17 cellular contexts compared by ENCODE assay signal in the genomic region with DNA sequence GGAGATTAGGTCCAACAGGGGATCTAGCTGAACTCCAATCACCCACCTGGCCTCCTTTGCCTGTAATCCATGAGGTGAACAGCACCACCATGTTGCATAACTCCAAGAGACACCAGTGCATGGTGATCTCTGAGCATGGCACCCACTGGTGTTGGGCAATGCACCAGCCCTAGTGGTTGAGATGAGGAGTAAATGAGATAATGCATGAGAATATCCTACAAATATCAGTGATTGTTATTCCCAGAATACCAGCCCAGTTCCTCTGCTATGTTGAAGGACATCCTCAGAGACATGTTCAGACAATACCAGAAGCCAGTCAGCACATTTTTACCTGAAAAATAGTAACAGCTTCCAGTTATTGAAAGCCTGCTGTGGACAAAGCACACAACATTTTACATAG. TPM values are rescaled to one million over a fixed set of nuclear protein-coding genes. Genes with fewer than 3 reads are reported as not detected.
A peak's percentile ranks its signal among the peaks of the same experiment; 100 is the strongest.
DNase-seq lines count a peak whose midpoint lies in the region; ATAC-seq and TF ChIP-seq lines count a peak whose summit lies in the region.
"Had no signal": no experiment of that assay in that cellular context is flagged by ENCODE, and none has a peak within 500 bp of the region (broad histone marks: within the 10 kb centered on the region; RNA-seq: fewer than 3 reads in every experiment).

No MANE protein-coding gene starts in this region.

- H4K20me1 ChIP-seq in mammary epithelial cell (ENCODE audit: insufficient read depth, low read length): no peaks in the 10 kb centered on the region

- no peaks in the 10 kb centered on the region for H3K9me3 ChIP-seq in mammary epithelial cell (replicated peaks; ENCODE audit: insufficient read depth, low read length)
- no peaks in the 10 kb centered on the region for H3K9me3 ChIP-seq in breast epithelium
- no peaks in the 10 kb centered on the region for H3K9me3 ChIP-seq in gastroesophageal sphincter
- H3K9me3 ChIP-seq: A549, Caco-2 had no signal

- H3K36me3 ChIP-seq in mammary epithelial cell (ENCODE audit: insufficient read depth, low read length) (no peaks in the 10 kb centered on the region), breast epithelium (no peaks in the 10 kb centered on the region), gastroesophageal sphincter (no peaks in the 10 kb centered on the region)

- H3K9me3 Mint-ChIP-seq in neural crest cell: no peaks in the 10 kb centered on the region
- H3K9me3 Mint-ChIP-seq: CD4-positive, alpha-beta T cell; HFFc6 had no signal

- H3K4me3 Mint-ChIP-seq in neural crest cell: no peak overlapping the region
- H3K4me3 Mint-ChIP-seq: CD4-positive, alpha-beta T cell; HFFc6 had no signal

- DNase-seq in mammary epithelial cell (no peak), breast epithelium (ENCODE audit: low spot score in 2 of 2) (no peak), MV-4-11 (lab: John Stamatoyannopoulos, UW) (peak; percentile 5), epithelial cell of esophagus (ENCODE audit: low read depth) (peak; percentile 69), neural crest cell (ENCODE audit: low read depth, low spot score) (no peak)
- DNase-seq: AML-193; Caco-2; CD4-positive, alpha-beta T cell; GOT3; H7; HFFc6 had no signal

- H3K4me3 ChIP-seq in mammary epithelial cell (replicated peaks in 1 of 3; ENCODE audit: insufficient read depth in 1 of 3, low read depth in 2 of 3, low read length in 3 of 3): no peak overlapping the region
- H3K4me3 ChIP-seq in breast epithelium: no peak overlapping the region
- H3K4me3 ChIP-seq in epithelial cell of esophagus (ENCODE audit: low read length): no peak overlapping the region
- H3K4me3 ChIP-seq in gastroesophageal sphincter: no peak overlapping the region
- H3K4me3 ChIP-seq: A549 had no signal

- intact Hi-C loops in mammary epithelial cell (cut with micrococcal nuclease): no loop called here
- intact Hi-C loops in breast epithelium (cut with DNase I; ENCODE audit: low total_unique reads): no loop called here

- TF ChIP-seq CTCF in mammary epithelial cell (conservative IDR thresholded peaks at IDR 0.05 in 1 of 2, IDR thresholded peaks at IDR 0.05 in 1 of 2; ENCODE audit: extremely low read depth in 1 of 2, insufficient read depth in 1 of 2, low read depth in 1 of 2, low read length in 2 of 2) (peak in 1 of 2 donors; percentile 14), breast epithelium (IDR thresholded peaks at IDR 0.05) (no peak), epithelial cell of esophagus (IDR thresholded peaks at IDR 0.05; ENCODE audit: insufficient read depth, low read depth, low read length, missing control alignments) (peak; percentile 8), neural crest cell (conservative IDR thresholded peaks at IDR 0.05) (no peak), gastroesophageal sphincter (IDR thresholded peaks at IDR 0.05) (no peak)

- TF ChIP-seq POLR2A in breast epithelium (IDR thresholded peaks at IDR 0.05) (no peak), gastroesophageal sphincter (IDR thresholded peaks at IDR 0.05) (no peak)

- H3K4me1 Mint-ChIP-seq in neural crest cell: no peaks in the 10 kb centered on the region

- peak overlapping the region; percentile 4 for H2AFZ ChIP-seq in mammary epithelial cell (ENCODE audit: low read depth, low read length)

- H3K27me3 ChIP-seq in mammary epithelial cell (ENCODE audit: insufficient read depth, low read length): peaks cover 2% of the 10 kb centered on the region
- H3K27me3 ChIP-seq in breast epithelium: no peaks in the 10 kb centered on the region
- no peaks in the 10 kb centered on the region for H3K27me3 ChIP-seq in gastroesophageal sphincter

- ATAC-seq in GM21529 (IDR thresholded peaks at IDR 0.05; ENCODE audit: unreplicated experiment) (no peak), gastroesophageal sphincter (no peak)
- ATAC-seq: A549, HCT116 had no signal

- H3K9ac ChIP-seq in mammary epithelial cell (ENCODE audit: insufficient read depth, low read length): no peak overlapping the region

- CTCF ChIA-PET in mammary epithelial cell (lab: Charles Lee; ENCODE audit: low non-redundant PET): no interaction called here

- no peaks in the 10 kb centered on the region for H3K36me3 Mint-ChIP-seq in neural crest cell (ENCODE audit: low read depth)

- peak overlapping the region; percentile 12 for H3K27ac Mint-ChIP-seq in neural crest cell (ENCODE audit: unreplicated experiment)
- H3K27ac Mint-ChIP-seq: CD4-positive, alpha-beta T cell; HFFc6 had no signal

- no peaks in the 10 kb centered on the region for H3K79me2 ChIP-seq in mammary epithelial cell (ENCODE audit: insufficient read depth, low read length)

- peaks cover 8% of the 10 kb centered on the region for H3K4me1 ChIP-seq in mammary epithelial cell (ENCODE audit: insufficient read depth, low read length)
- no peaks in the 10 kb centered on the region for H3K4me1 ChIP-seq in breast epithelium
- H3K4me1 ChIP-seq in gastroesophageal sphincter: no peaks in the 10 kb centered on the region
- H3K4me1 ChIP-seq: Caco-2 had no signal

- no peak for TF ChIP-seq EP300 in gastroesophageal sphincter (IDR thresholded peaks at IDR 0.05)

- no peaks in the 10 kb centered on the region for H3K27me3 Mint-ChIP-seq in neural crest cell (ENCODE audit: low read depth)

- no peak overlapping the region for H3K27ac ChIP-seq in mammary epithelial cell (ENCODE audit: insufficient read depth, low read depth, low read length)
- no peak overlapping the region for H3K27ac ChIP-seq in breast epithelium
- H3K27ac ChIP-seq in gastroesophageal sphincter: no peak overlapping the region
- H3K27ac ChIP-seq: 22Rv1, A549, C4-2B had no signal

- peak overlapping the region; percentile 2 for H3K4me2 ChIP-seq in mammary epithelial cell (ENCODE audit: insufficient read depth, low read depth, low read length)
- H3K4me2 ChIP-seq: A549 had no signal

- in situ Hi-C loops in mammary epithelial cell (cut with MboI; ENCODE audit: low sequenced_read_pairs in 2 of 2): loop anchor here in 1 of 2 donors (10.0 kb wide), 1 partner anchor 56 kb away; no protein-coding TSS in a partner anchor

- dilution Hi-C loops in mammary epithelial cell (cut with HindIII; ENCODE audit: low sequenced_read_pairs): no loop called here

- BruUV-seq in mammary epithelial cell (replicated peaks; lab: Mats Ljungman, UMichigan): no TSS peak

RNA-seq across cellular contexts. Expression of a gene that starts 14.7 kb away (rescaled TPM):
- total RNA-seq in mammary epithelial cell (under 1 TPM in 1 of 2 donors, not detected in 1; under 0.01 TPM), breast epithelium (100 to 1,000 TPM in 2 of 3 donors, 10 to 100 TPM in 1; 68.5 to 492 (median 215) TPM), neural crest cell (not detected in 2 replicates), gastroesophageal sphincter (100 to 1,000 TPM in 3 of 4 donors, 10 to 100 TPM in 1; 75.4 to 297 (median 134) TPM)
- 0.05 TPM for polyA plus RNA-seq in mammary epithelial cell
- polyA minus RNA-seq in mammary epithelial cell: not detected
- total RNA-seq: Caco-2; CD4-positive, alpha-beta T cell; H7 had no signal

Comparison
In these comparisons a context has a peak if more than half of its experiments do, and no peak if none do; other contexts are left out.
1. RNA of a gene that starts 14.7 kb away (total RNA-seq): 68.5 to 492 TPM in breast epithelium and 75.4 to 297 TPM in gastroesophageal sphincter; not detected in neural crest cell and under 0.01 TPM in mammary epithelial cell; every median in the first group is over 10 times any median in the second.
2. DNase-seq: peak in MV-4-11 (single experiment) and epithelial cell of esophagus (single experiment); none in mammary epithelial cell (single experiment), breast epithelium (0 of 2) and neural crest cell (single experiment).